Comparison of ENCODE assay signal across 41 cellular contexts in genomic region chrX:136464589-136464988, GRCh38. TPM values are rescaled to one million over a fixed set of nuclear protein-coding genes. Genes with fewer than 3 reads are reported as not detected.
"Had no signal": no experiment of that assay in that cellular context is flagged by ENCODE, and none has a peak within 500 bp of the region (broad histone marks: within the 10 kb centered on the region; RNA-seq: fewer than 3 reads in every experiment).

No MANE protein-coding gene starts in this region.

- H3K4me1 ChIP-seq: adrenal gland, breast epithelium, colonic mucosa, esophagus squamous epithelium, gastroesophageal sphincter had no signal

- H3K4me1 Mint-ChIP-seq: activated CD4-positive, alpha-beta T cell treated with anti-CD3 and anti-CD28 coated beads for 36 hours; activated naive CD4-positive, alpha-beta T cell treated with anti-CD3 and anti-CD28 coated beads, Interleukin-2, amount 50 U/mL, for 24 hours; activated naive CD8-positive, alpha-beta T cell treated with anti-CD3 and anti-CD28 coated beads for 36 hours; activated naive CD8-positive, alpha-beta T cell treated with anti-CD3 and anti-CD28 coated beads, Interleukin-2, amount 50 U/mL, for 24 hours; brain had no signal

- FAIRE-seq: endometrium, endothelial cell of umbilical vein had no signal

- H3K27me3 Mint-ChIP-seq: activated CD4-positive, alpha-beta memory T cell treated with anti-CD3 and anti-CD28 coated beads for 36 hours; activated CD4-positive, alpha-beta T cell treated with anti-CD3 and anti-CD28 coated beads for 36 hours; activated naive CD4-positive, alpha-beta T cell treated with anti-CD3 and anti-CD28 coated beads, Interleukin-2, amount 50 U/mL, for 24 hours; activated naive CD8-positive, alpha-beta T cell treated with anti-CD3 and anti-CD28 coated beads for 36 hours; activated naive CD8-positive, alpha-beta T cell treated with anti-CD3 and anti-CD28 coated beads, Interleukin-2, amount 50 U/mL, for 24 hours had no signal

- H3K4me3 ChIP-seq: adrenal gland, breast epithelium, cardiac muscle cell, colonic mucosa, esophagus squamous epithelium, gastroesophageal sphincter had no signal

- H3K27ac ChIP-seq: adrenal gland, breast epithelium, cardiac muscle cell, colonic mucosa, epithelial cell of prostate, esophagus squamous epithelium, gastroesophageal sphincter had no signal

- H3K9me3 Mint-ChIP-seq: activated CD4-positive, alpha-beta memory T cell treated with anti-CD3 and anti-CD28 coated beads for 36 hours; activated CD4-positive, alpha-beta T cell treated with anti-CD3 and anti-CD28 coated beads, Interleukin-2, amount 10 ng/mL, durations not matched to agents 24 days and 14 days; activated naive CD4-positive, alpha-beta T cell treated with anti-CD3 and anti-CD28 coated beads for 36 hours; activated naive CD4-positive, alpha-beta T cell treated with anti-CD3 and anti-CD28 coated beads, Interleukin-2, amount 50 U/mL, for 24 hours; activated naive CD8-positive, alpha-beta T cell treated with anti-CD3 and anti-CD28 coated beads for 36 hours; activated naive CD8-positive, alpha-beta T cell treated with anti-CD3 and anti-CD28 coated beads, Interleukin-2, amount 50 U/mL, for 24 hours; activated T-helper 1 cell treated with anti-CD3 and anti-CD28 coated beads, Interleukin-12 subunit alpha, Interleukin-12 subunit beta, Interleukin-2, Interleukin-4 antibody, amounts not matched to agents 30 ng/mL and 10 ng/mL and 1 ng/mL, durations not matched to agents 14 hours and 24 hours and 36 hours; activated T-helper 2 cell treated with anti-CD3 and anti-CD28 coated beads, Interferon-gamma antibody, Interleukin-2, Interleukin-4, amounts not matched to agents 10 μg/mL and 5 μg/mL and 100 μg/mL, durations not matched to agents 14 hours and 24 hours and 36 hours had no signal

- H3K36me3 Mint-ChIP-seq: activated CD4-positive, alpha-beta memory T cell treated with anti-CD3 and anti-CD28 coated beads for 36 hours; activated CD8-positive, alpha-beta memory T cell treated with anti-CD3 and anti-CD28 coated beads, Interleukin-2, amount 10 ng/mL, durations not matched to agents 7 days and 5 days; activated naive CD4-positive, alpha-beta T cell treated with anti-CD3 and anti-CD28 coated beads, Interleukin-2, amount 50 U/mL, for 24 hours; activated naive CD8-positive, alpha-beta T cell treated with anti-CD3 and anti-CD28 coated beads for 36 hours; brain had no signal

- DNase-seq: activated CD4-positive, alpha-beta memory T cell treated with anti-CD3 and anti-CD28 coated beads for 36 hours; activated CD4-positive, alpha-beta T cell treated with anti-CD3 and anti-CD28 coated beads for 36 hours; activated CD4-positive, alpha-beta T cell treated with anti-CD3 and anti-CD28 coated beads, Interleukin-2, amount 10 ng/mL, durations not matched to agents 24 days and 14 days; activated CD4-positive, CD25-positive, alpha-beta regulatory T cell; activated CD4-positive, CD25-positive, alpha-beta regulatory T cell treated with anti-CD3 and anti-CD28 coated beads, Interleukin-2, amount 50 U/mL, for 72 hours; activated CD8-positive, alpha-beta memory T cell treated with anti-CD3 and anti-CD28 coated beads, Interleukin-2, amount 10 ng/mL, durations not matched to agents 7 days and 5 days; activated CD8-positive, alpha-beta memory T cell treated with anti-CD3 and anti-CD28 coated beads, Interleukin-2, amount 50 U/mL, for 4 hours; activated CD8-positive, alpha-beta T cell treated with anti-CD3 and anti-CD28 coated beads, Interleukin-2, amount 10 ng/mL, durations not matched to agents 7 days and 5 days; activated effector memory CD4-positive, alpha-beta T cell treated with anti-CD3 and anti-CD28 coated beads, Interleukin-2, amount 50 U/mL, for 16 hours; activated naive CD4-positive, alpha-beta T cell treated with anti-CD3 and anti-CD28 coated beads for 36 hours; activated naive CD8-positive, alpha-beta T cell treated with anti-CD3 and anti-CD28 coated beads for 36 hours; activated naive CD8-positive, alpha-beta T cell treated with anti-CD3 and anti-CD28 coated beads, Interleukin-2, amount 50 U/mL, for 24 hours; activated T-cell treated with anti-CD3 and anti-CD28 coated beads, Interleukin-2, amount 50 U/mL, for 1 hour; activated T-cell treated with anti-CD3 and anti-CD28 coated beads, Interleukin-2, amount 50 U/mL, for 48 hours; adrenal gland; amygdala; aorta; central memory CD4-positive, alpha-beta T cell; cerebellar nuclear complex; colonic mucosa; effector CD8-positive, alpha-beta T cell; esophagus squamous epithelium; foreskin melanocyte; T-helper 2 cell had no signal

- H3K27me3 ChIP-seq: adrenal gland, cardiac muscle cell, colonic mucosa, esophagus squamous epithelium, gastroesophageal sphincter had no signal

- H3K4me3 Mint-ChIP-seq: activated CD4-positive, alpha-beta memory T cell treated with anti-CD3 and anti-CD28 coated beads for 36 hours; activated CD4-positive, alpha-beta T cell treated with anti-CD3 and anti-CD28 coated beads for 36 hours; activated CD4-positive, alpha-beta T cell treated with anti-CD3 and anti-CD28 coated beads, Interleukin-2, amount 10 ng/mL, durations not matched to agents 24 days and 14 days; activated CD8-positive, alpha-beta memory T cell treated with anti-CD3 and anti-CD28 coated beads, Interleukin-2, amount 10 ng/mL, durations not matched to agents 7 days and 5 days; activated CD8-positive, alpha-beta T cell treated with anti-CD3 and anti-CD28 coated beads, Interleukin-2, amount 10 ng/mL, durations not matched to agents 7 days and 5 days; activated naive CD4-positive, alpha-beta T cell treated with anti-CD3 and anti-CD28 coated beads for 36 hours; activated naive CD4-positive, alpha-beta T cell treated with anti-CD3 and anti-CD28 coated beads, Interleukin-2, amount 50 U/mL, for 24 hours; activated naive CD8-positive, alpha-beta T cell treated with anti-CD3 and anti-CD28 coated beads for 36 hours; activated naive CD8-positive, alpha-beta T cell treated with anti-CD3 and anti-CD28 coated beads, Interleukin-2, amount 50 U/mL, for 24 hours; activated T-helper 1 cell treated with anti-CD3 and anti-CD28 coated beads, Interleukin-12 subunit alpha, Interleukin-12 subunit beta, Interleukin-2, Interleukin-4 antibody, amounts not matched to agents 30 ng/mL and 10 ng/mL and 1 ng/mL, durations not matched to agents 14 hours and 24 hours and 36 hours; brain had no signal

- H3K9me3 ChIP-seq: adrenal gland, breast epithelium, colonic mucosa, esophagus squamous epithelium, gastroesophageal sphincter had no signal

- ATAC-seq: activated CD4-positive, alpha-beta T cell treated with anti-CD3 and anti-CD28 coated beads for 36 hours; activated CD8-positive, alpha-beta memory T cell treated with anti-CD3 and anti-CD28 coated beads, Interleukin-2, amount 10 ng/mL, durations not matched to agents 7 days and 5 days; activated CD8-positive, alpha-beta T cell treated with anti-CD3 and anti-CD28 coated beads, Interleukin-2, amount 10 ng/mL, durations not matched to agents 7 days and 5 days; activated naive CD8-positive, alpha-beta T cell treated with anti-CD3 and anti-CD28 coated beads, Interleukin-2, amount 50 U/mL, for 24 hours; gastroesophageal sphincter had no signal

- H3K36me3 ChIP-seq: adrenal gland, breast epithelium, cardiac muscle cell, colonic mucosa, esophagus squamous epithelium, gastroesophageal sphincter had no signal

- H3K27ac Mint-ChIP-seq: activated CD4-positive, alpha-beta memory T cell treated with anti-CD3 and anti-CD28 coated beads for 36 hours; activated CD4-positive, alpha-beta T cell treated with anti-CD3 and anti-CD28 coated beads for 36 hours; activated CD4-positive, alpha-beta T cell treated with anti-CD3 and anti-CD28 coated beads, Interleukin-2, amount 10 ng/mL, durations not matched to agents 24 days and 14 days; activated CD8-positive, alpha-beta memory T cell treated with anti-CD3 and anti-CD28 coated beads, Interleukin-2, amount 10 ng/mL, durations not matched to agents 7 days and 5 days; activated CD8-positive, alpha-beta T cell treated with anti-CD3 and anti-CD28 coated beads, Interleukin-2, amount 10 ng/mL, durations not matched to agents 7 days and 5 days; activated naive CD4-positive, alpha-beta T cell treated with anti-CD3 and anti-CD28 coated beads for 36 hours; activated naive CD4-positive, alpha-beta T cell treated with anti-CD3 and anti-CD28 coated beads, Interleukin-2, amount 50 U/mL, for 24 hours; activated naive CD8-positive, alpha-beta T cell treated with anti-CD3 and anti-CD28 coated beads for 36 hours; activated naive CD8-positive, alpha-beta T cell treated with anti-CD3 and anti-CD28 coated beads, Interleukin-2, amount 50 U/mL, for 24 hours; activated T-helper 1 cell treated with anti-CD3 and anti-CD28 coated beads, Interleukin-12 subunit alpha, Interleukin-12 subunit beta, Interleukin-2, Interleukin-4 antibody, amounts not matched to agents 30 ng/mL and 10 ng/mL and 1 ng/mL, durations not matched to agents 14 hours and 24 hours and 36 hours; activated T-helper 2 cell treated with anti-CD3 and anti-CD28 coated beads, Interferon-gamma antibody, Interleukin-2, Interleukin-4, amounts not matched to agents 10 μg/mL and 5 μg/mL and 100 μg/mL, durations not matched to agents 14 hours and 24 hours and 36 hours; brain had no signal

RNA-seq across cellular contexts. Expression of gene BRS3, which starts 23.2 kb away (rescaled TPM):
- total RNA-seq: activated CD4-positive, alpha-beta memory T cell treated with anti-CD3 and anti-CD28 coated beads for 36 hours; activated CD4-positive, alpha-beta T cell treated with anti-CD3 and anti-CD28 coated beads for 36 hours; activated CD4-positive, alpha-beta T cell treated with anti-CD3 and anti-CD28 coated beads, Interleukin-2, amount 10 ng/mL, durations not matched to agents 24 days and 14 days; activated CD8-positive, alpha-beta memory T cell treated with anti-CD3 and anti-CD28 coated beads for 36 hours; activated CD8-positive, alpha-beta memory T cell treated with anti-CD3 and anti-CD28 coated beads, Interleukin-2, amount 10 ng/mL, durations not matched to agents 7 days and 5 days; activated CD8-positive, alpha-beta T cell treated with anti-CD3 and anti-CD28 coated beads, Interleukin-2, amount 10 ng/mL, durations not matched to agents 7 days and 5 days; activated naive CD4-positive, alpha-beta T cell treated with anti-CD3 and anti-CD28 coated beads for 36 hours; activated naive CD8-positive, alpha-beta T cell treated with anti-CD3 and anti-CD28 coated beads for 36 hours; activated T-helper 1 cell treated with anti-CD3 and anti-CD28 coated beads, Interleukin-12 subunit alpha, Interleukin-12 subunit beta, Interleukin-2, Interleukin-4 antibody, amounts not matched to agents 30 ng/mL and 10 ng/mL and 1 ng/mL, durations not matched to agents 14 hours and 24 hours and 36 hours; activated T-helper 2 cell treated with anti-CD3 and anti-CD28 coated beads, Interferon-gamma antibody, Interleukin-2, Interleukin-4, amounts not matched to agents 10 μg/mL and 5 μg/mL and 100 μg/mL, durations not matched to agents 14 hours and 24 hours and 36 hours; adrenal gland; aorta; breast epithelium; cardiac muscle cell; colonic mucosa; dermis microvascular lymphatic vessel endothelial cell; endothelial cell of umbilical vein; esophagus squamous epithelium; fibroblast of lung; fibroblast of villous mesenchyme; gastroesophageal sphincter; glomerular endothelial cell; T-helper 1 cell treated with Interleukin-12 subunit alpha and Interleukin-12 subunit beta and Interleukin-4 antibody, amounts not matched to agents 30 ng/mL and 1 ng/mL, for 36 hours had no signal
- polyA plus RNA-seq: adrenal gland, aorta, endothelial cell of umbilical vein, esophagus, fibroblast of lung had no signal
